In the genomic region with DNA sequence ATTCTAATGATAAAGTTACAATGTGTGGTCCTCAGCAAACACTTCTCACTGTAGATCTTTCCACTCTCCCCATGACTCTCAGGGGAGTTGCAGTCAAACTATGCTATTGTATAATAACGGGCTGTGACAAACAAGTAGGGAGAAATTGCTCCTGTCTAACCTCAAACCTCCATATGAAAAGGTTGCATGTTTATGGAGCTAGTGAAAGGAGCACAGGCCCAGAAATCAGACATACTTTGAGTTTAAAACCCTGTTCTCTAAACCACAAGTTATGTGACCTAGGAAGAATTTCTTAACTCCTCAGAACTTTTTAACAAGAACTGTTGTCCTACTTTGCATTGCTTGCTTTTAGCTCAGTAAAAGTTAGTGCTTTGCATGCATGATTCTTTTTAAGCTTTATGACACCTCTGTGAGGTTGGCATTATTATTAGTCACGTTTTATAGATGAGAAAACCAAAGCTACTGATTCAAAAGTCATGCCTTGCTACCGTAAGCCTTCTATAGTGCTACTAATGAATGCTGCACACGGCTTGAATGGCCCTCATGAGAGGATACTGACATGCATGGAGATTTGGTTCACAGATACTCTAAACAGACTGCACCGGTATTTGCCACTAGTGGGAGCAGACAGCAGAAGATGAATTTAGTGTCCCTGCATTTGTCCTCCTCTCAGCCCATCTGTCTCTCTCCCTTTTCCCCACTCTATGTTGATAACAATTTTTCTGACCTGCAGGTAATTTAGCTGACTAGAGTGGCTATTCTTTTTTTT, we compare ENCODE assay signal across 10 cellular contexts.
DNase-seq lines count a peak whose midpoint lies in the region; ATAC-seq and TF ChIP-seq lines count a peak whose summit lies in the region.
"Had no signal": no experiment of that assay in that cellular context is flagged by ENCODE, and none has a peak within 500 bp of the region (broad histone marks: within the 10 kb centered on the region; RNA-seq: fewer than 3 reads in every experiment).

No MANE protein-coding gene starts in this region.

- no peaks in the 10 kb centered on the region for H3K27me3 ChIP-seq in PC-3 (ENCODE audit: low read length)

- H3K9ac ChIP-seq in PC-3 (ENCODE audit: low read length), result no peak overlapping the region

- H3K79me2 ChIP-seq in PC-3 (ENCODE audit: low read length), result no peaks in the 10 kb centered on the region

- intact Hi-C loops in PC-3 (cut with micrococcal nuclease), result no loop called here

- CTCF ChIA-PET in PC-3 (lab: Charles Lee), result interaction anchor here (0.8 kb wide), 1 partner anchor 206 kb away, joined by 4 read pairs; no protein-coding TSS in a partner anchor

- BruUV-seq in PC-3 (replicated peaks; lab: Mats Ljungman, UMichigan), result no TSS peak

- ATAC-seq in PC-3 (peak; percentile 53), esophagus mucosa (no peak), HG03520 (IDR thresholded peaks at IDR 0.05; ENCODE audit: unreplicated experiment) (no peak)

- no peaks in the 10 kb centered on the region for H4K20me1 ChIP-seq in PC-3 (ENCODE audit: low read length)

- H3K4me3 ChIP-seq in PC-3 (ENCODE audit: low read length), result no peak overlapping the region

- H3K27ac ChIP-seq in 22Rv1 (no peak overlapping the region), PC-3 (ENCODE audit: low read length) (no peak overlapping the region)

- DNase-seq in GM10266 (ENCODE audit: extremely low spot score), result peak; percentile 16
- no peak for DNase-seq in PC-3
- peak; percentile 11 for DNase-seq in fibroblast of peridontal ligament (ENCODE audit: extremely low read depth)
- no peak for DNase-seq in C1 segment of cervical spinal cord (lab: John Stamatoyannopoulos, UW)
- no peak for DNase-seq in cerebellum (ENCODE audit: low spot score)
- DNase-seq: COR-L47, NCI-H1436 had no signal

- POLR2A ChIA-PET in PC-3 (lab: Charles Lee; ENCODE audit: unreplicated experiment), result no interaction called here

- H3K36me3 ChIP-seq in PC-3 (ENCODE audit: low read depth, low read length), result no peaks in the 10 kb centered on the region

- no peak overlapping the region for H3K4me2 ChIP-seq in PC-3 (ENCODE audit: low read length)

- H2AFZ ChIP-seq in PC-3 (ENCODE audit: low read length), result no peak overlapping the region

- no peaks in the 10 kb centered on the region for H3K9me2 ChIP-seq in PC-3 (replicated peaks; ENCODE audit: low read length)

- no peaks in the 10 kb centered on the region for H3F3A ChIP-seq in PC-3 (ENCODE audit: low read length, unreplicated experiment)

- H3K4me1 ChIP-seq in PC-3 (ENCODE audit: insufficient read depth, low read length), result no peaks in the 10 kb centered on the region

- peak; percentile 18; the same call in 1 of the 2 replicates for TF ChIP-seq CTCF in 22Rv1 (IDR thresholded peaks at IDR 0.05)
- TF ChIP-seq CTCF in GM10266 (IDR thresholded peaks at IDR 0.05; ENCODE audit: control insufficient read depth, insufficient read depth, low read depth, missing control alignments), result no peak
- TF ChIP-seq CTCF in PC-3 (conservative IDR thresholded peaks at IDR 0.05; ENCODE audit: low read depth, low read length), result 0 out of 2 replicates have a peak, but pooled peaks have one; percentile 13

- H3K9me3 ChIP-seq in PC-3 (ENCODE audit: low read length), result no peaks in the 10 kb centered on the region

Comparison
In these comparisons a context has a peak if more than half of its experiments do, and no peak if none do; other contexts are left out.
1. DNase-seq: peak in GM10266 (single experiment) and fibroblast of peridontal ligament (single experiment); none in PC-3 (single experiment), C1 segment of cervical spinal cord (0 of 14) and cerebellum (single experiment).